Comparison of ENCODE assay signal across 7 cellular contexts in the genomic region with DNA sequence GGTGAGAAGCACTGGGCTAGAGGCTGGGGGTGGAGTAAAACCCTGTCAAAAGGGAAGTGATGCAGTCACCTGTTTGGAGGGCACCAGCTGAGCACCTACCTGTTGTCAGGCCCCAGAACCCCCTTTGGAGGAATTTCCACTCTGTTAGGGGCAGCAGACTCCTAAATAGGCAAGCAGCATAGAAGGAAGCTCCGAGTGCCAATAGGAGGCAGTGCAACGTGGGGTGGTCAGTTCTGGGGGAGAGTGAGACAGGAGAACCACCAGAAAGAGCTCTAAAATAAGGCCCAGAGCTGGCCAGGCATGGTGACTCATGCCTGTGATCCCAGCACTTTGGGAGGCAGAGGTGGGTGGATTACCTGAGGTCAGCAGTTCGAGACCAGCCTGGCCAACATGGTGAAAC.
"Had no signal": no experiment of that assay in that cellular context is flagged by ENCODE, and none has a peak within 500 bp of the region (broad histone marks: within the 10 kb centered on the region; RNA-seq: fewer than 3 reads in every experiment).

No MANE protein-coding gene starts in this region.

- FAIRE-seq: HTR-8/SVneo, K562 had no signal

- H3K9ac ChIP-seq: GM23248 had no signal

- H3K4me3 ChIP-seq: GM23248, K562 had no signal

- ATAC-seq: K562 had no signal

- H3K27ac ChIP-seq: GM23248 had no signal

- H2AFZ ChIP-seq: GM23248 had no signal

- DNase-seq: GM23248, H7, HCEC 1CT, IMR-90, KG1 had no signal
